8 cellular contexts compared by ENCODE assay signal in genomic region chr17:44004077-44004760, GRCh38. TPM values are rescaled to one million over a fixed set of nuclear protein-coding genes. Genes with fewer than 3 reads are reported as not detected.
DNase-seq lines count a peak whose midpoint lies in the region; ATAC-seq lines count a peak whose summit lies in the region.

NAGS (plus strand) TSS chr17:44004622; CDS start chr17:44004664, 42 bp downstream.

- peaks cover 44% of the 10 kb centered on the region for H3K4me1 ChIP-seq in CD4-positive, CD25-positive, alpha-beta regulatory T cell (ENCODE audit: control insufficient read depth, insufficient read depth, low read length, poor library complexity, severe bottlenecking)

- H3K27ac Mint-ChIP-seq in CD4-positive, CD25-positive, alpha-beta regulatory T cell = peak within 1 kb of the TSS in 1 of 3 donors; percentile 71
- peak within 1 kb of the TSS in 1 of 2 donors; percentile 65 for H3K27ac Mint-ChIP-seq in effector memory CD8-positive, alpha-beta T cell
- H3K27ac Mint-ChIP-seq in naive thymus-derived CD8-positive, alpha-beta T cell = peak within 1 kb of the TSS in 2 of 10 donors; percentile 11 to 15

- H3K36me3 Mint-ChIP-seq in CD4-positive, CD25-positive, alpha-beta regulatory T cell = peaks cover under 1% of the 10 kb centered on the region
- peaks cover 15% of the 10 kb centered on the region for H3K36me3 Mint-ChIP-seq in effector memory CD8-positive, alpha-beta T cell (ENCODE audit: insufficient read depth)
- peaks cover 0 to 1% (median 0%) of the 10 kb centered on the region in 3 donors for H3K36me3 Mint-ChIP-seq in naive thymus-derived CD8-positive, alpha-beta T cell

- H3K4me3 Mint-ChIP-seq in CD4-positive, CD25-positive, alpha-beta regulatory T cell = peak within 1 kb of the TSS; percentile 68 to 91 (median 74)
- peak within 1 kb of the TSS; percentile 78 to 83 for H3K4me3 Mint-ChIP-seq in effector memory CD8-positive, alpha-beta T cell
- H3K4me3 Mint-ChIP-seq in naive thymus-derived CD8-positive, alpha-beta T cell = peak within 1 kb of the TSS; percentile 24 to 84 (median 62)

- POLR2A ChIA-PET in naive thymus-derived CD8-positive, alpha-beta T cell (lab: Charles Lee) = interaction anchor here (0.6 to 2.4 kb wide), 3 partner anchors 11 to 66 kb away, joined by 4 to 8 read pairs (median 8); partner anchors contain the start of gene TMEM101

- no peaks in the 10 kb centered on the region for H3K36me3 ChIP-seq in CD4-positive, CD25-positive, alpha-beta regulatory T cell (ENCODE audit: control insufficient read depth, insufficient read depth, low read length)

- H3K9me3 Mint-ChIP-seq in CD4-positive, CD25-positive, alpha-beta regulatory T cell = no peaks in the 10 kb centered on the region
- no peaks in the 10 kb centered on the region for H3K9me3 Mint-ChIP-seq in effector memory CD8-positive, alpha-beta T cell
- H3K9me3 Mint-ChIP-seq in naive thymus-derived CD8-positive, alpha-beta T cell = no peaks in the 10 kb centered on the region

- H3K9me3 ChIP-seq in CD4-positive, CD25-positive, alpha-beta regulatory T cell (ENCODE audit: control insufficient read depth in 2 of 2, low read length in 2 of 2) = no peaks in the 10 kb centered on the region

- DNase-seq in CD4-positive, CD25-positive, alpha-beta regulatory T cell = no peak
- DNase-seq in Kasumi-1 (lab: John Stamatoyannopoulos, UW) (peak; percentile 4 to 12), amygdala (lab: John Stamatoyannopoulos, UW) (no peak), amniotic stem cell (lab: John Stamatoyannopoulos, UW) (no peak), GM19240 (ENCODE audit: insufficient read length, low spot score) (no peak)
- peak; percentile 18 to 24 (median 24) for DNase-seq in effector memory CD8-positive, alpha-beta T cell
- peak in 3 of 10 donors; percentile 7 to 28 (median 8) for DNase-seq in naive thymus-derived CD8-positive, alpha-beta T cell

- H3K4me1 Mint-ChIP-seq in CD4-positive, CD25-positive, alpha-beta regulatory T cell = peaks cover 0 to 30% (median 16%) of the 10 kb centered on the region in 4 donors
- H3K4me1 Mint-ChIP-seq in effector memory CD8-positive, alpha-beta T cell (ENCODE audit: low read depth in 2 of 2) = peaks cover 17 to 23% of the 10 kb centered on the region in 2 donors
- H3K4me1 Mint-ChIP-seq in naive thymus-derived CD8-positive, alpha-beta T cell = peaks cover 13 to 28% (median 25%) of the 10 kb centered on the region in 4 donors

- H3K27ac ChIP-seq in CD4-positive, CD25-positive, alpha-beta regulatory T cell (ENCODE audit: insufficient read depth, low read length, poor library complexity, severe bottlenecking) = no peak within 1 kb of the TSS

- ATAC-seq in CD4-positive, CD25-positive, alpha-beta regulatory T cell (ENCODE audit: low read depth in 2 of 2) = no peak
- no peak for ATAC-seq in effector memory CD8-positive, alpha-beta T cell (replicated peaks)
- no peak for ATAC-seq in naive thymus-derived CD8-positive, alpha-beta T cell
- no peak for ATAC-seq in GM19467 (IDR thresholded peaks at IDR 0.05; ENCODE audit: unreplicated experiment)

- H3K4me3 ChIP-seq in CD4-positive, CD25-positive, alpha-beta regulatory T cell (ENCODE audit: low read depth, low read length) = no peak within 1 kb of the TSS

- H3K27me3 ChIP-seq in CD4-positive, CD25-positive, alpha-beta regulatory T cell (ENCODE audit: control insufficient read depth, insufficient read depth, low read length) = no peaks in the 10 kb centered on the region

- H3K27me3 Mint-ChIP-seq in CD4-positive, CD25-positive, alpha-beta regulatory T cell = peaks cover 44% of the 10 kb centered on the region
- H3K27me3 Mint-ChIP-seq in effector memory CD8-positive, alpha-beta T cell = peaks cover 0 to 5% of the 10 kb centered on the region in 2 donors
- H3K27me3 Mint-ChIP-seq in naive thymus-derived CD8-positive, alpha-beta T cell = peaks cover 0 to 11% (median 2%) of the 10 kb centered on the region in 5 donors

RNA-seq across cellular contexts. Expression of gene NAGS, which starts in this region (rescaled TPM):
- total RNA-seq in CD4-positive, CD25-positive, alpha-beta regulatory T cell = 0.39 TPM
- 1 to 10 TPM; 1.2 to 1.9 (median 1.3) TPM for polyA plus RNA-seq in CD4-positive, CD25-positive, alpha-beta regulatory T cell
- under 1 TPM; 0.19 to 0.96 TPM for total RNA-seq in naive thymus-derived CD8-positive, alpha-beta T cell
- under 1 TPM; 0.39 to 0.62 (median 0.59) TPM for polyA plus RNA-seq in naive thymus-derived CD8-positive, alpha-beta T cell

Comparison
In these comparisons a context has a peak if more than half of its experiments do, and no peak if none do; other contexts are left out.
1. DNase-seq: peak in Kasumi-1 (2 of 2) and effector memory CD8-positive, alpha-beta T cell (3 of 3); none in CD4-positive, CD25-positive, alpha-beta regulatory T cell (0 of 3), amygdala (0 of 56), amniotic stem cell (single experiment) and GM19240 (single experiment).
2. Peak in every context shown above with its lines, with median percentiles within 50 percentile points of each other: H3K4me3 Mint-ChIP-seq.